Comparison of ENCODE assay signal across 27 cellular contexts in genomic region chr6:105200133-105200730, GRCh38. TPM values are rescaled to one million over a fixed set of nuclear protein-coding genes. Genes with fewer than 3 reads are reported as not detected.
"Had no signal": no experiment of that assay in that cellular context is flagged by ENCODE, and none has a peak within 500 bp of the region (broad histone marks: within the 10 kb centered on the region; RNA-seq: fewer than 3 reads in every experiment).

No MANE protein-coding gene starts in this region.

- H3K27ac ChIP-seq: coronary artery, sigmoid colon, vagina had no signal

- H3K27me3 ChIP-seq: sigmoid colon, vagina had no signal

- H3K36me3 ChIP-seq: sigmoid colon, vagina had no signal

- DNase-seq: activated CD4-positive, alpha-beta T cell treated with anti-CD3 and anti-CD28 coated beads for 36 hours; activated CD4-positive, CD25-positive, alpha-beta regulatory T cell; activated CD8-positive, alpha-beta memory T cell treated with anti-CD3 and anti-CD28 coated beads, Interleukin-2, amount 10 ng/mL, durations not matched to agents 7 days and 5 days; activated CD8-positive, alpha-beta T cell treated with anti-CD3 and anti-CD28 coated beads, Interleukin-2, amount 10 ng/mL, durations not matched to agents 7 days and 5 days; activated naive CD8-positive, alpha-beta T cell treated with anti-CD3 and anti-CD28 coated beads, Interleukin-2, amount 50 U/mL, for 24 hours; activated T-cell treated with anti-CD3 and anti-CD28 coated beads, Interleukin-2, amount 50 U/mL, for 48 hours; cerebellar nuclear complex; effector memory CD8-positive, alpha-beta T cell; erythroblast; foreskin fibroblast; mesendoderm; sigmoid colon; stimulated activated CD4-positive, alpha-beta T cell treated with anti-CD3 and anti-CD28 coated beads, Interleukin-1b, Interleukin-23, amount 100 ng/mL, for 48 hours; stimulated activated CD4-positive, alpha-beta T cell treated with anti-CD3 and anti-CD28 coated beads, Interleukin-4, amount 100 ng/mL, for 4 hours; stimulated activated CD8-positive, alpha-beta memory T cell treated with anti-CD3 and anti-CD28 coated beads, Interleukin-4, amount 100 ng/mL, for 48 hours; stimulated activated naive CD8-positive, alpha-beta T cell treated with anti-CD3 and anti-CD28 coated beads, Interleukin-15, amount 100 ng/mL, for 72 hours; substantia nigra had no signal

- H3K4me1 ChIP-seq: sigmoid colon, vagina had no signal

- H3K9me3 ChIP-seq: sigmoid colon, vagina had no signal

- H3K4me2 ChIP-seq: smooth muscle cell had no signal

- H3K4me3 ChIP-seq: coronary artery, lung, sigmoid colon, smooth muscle cell, vagina had no signal

RNA-seq across cellular contexts. Expression of gene POPDC3, which starts 20.4 kb away (rescaled TPM):
- total RNA-seq: activated CD4-positive, alpha-beta T cell treated with anti-CD3 and anti-CD28 coated beads for 36 hours; activated CD8-positive, alpha-beta memory T cell treated with anti-CD3 and anti-CD28 coated beads, Interleukin-2, amount 10 ng/mL, durations not matched to agents 7 days and 5 days; activated CD8-positive, alpha-beta T cell treated with anti-CD3 and anti-CD28 coated beads, Interleukin-2, amount 10 ng/mL, durations not matched to agents 7 days and 5 days; activated T-helper 2 cell treated with anti-CD3 and anti-CD28 coated beads, Interferon-gamma antibody, Interleukin-2, Interleukin-4, amounts not matched to agents 10 μg/mL and 5 μg/mL and 100 μg/mL, durations not matched to agents 14 hours and 24 hours and 36 hours; left lobe of liver; mononuclear cell; natural killer cell treated with Interleukin-12 subunit alpha and Interleukin-12 subunit beta and Interleukin-15 and Interleukin-18, amount 100 ng/mL, for 72 hours; posterior vena cava; T-helper 1 cell treated with Interleukin-12 subunit alpha and Interleukin-12 subunit beta and Interleukin-4 antibody, amounts not matched to agents 30 ng/mL and 1 ng/mL, for 36 hours; vagina had no signal
